ENCODE assay signal across 26 cellular contexts in the genomic region with DNA sequence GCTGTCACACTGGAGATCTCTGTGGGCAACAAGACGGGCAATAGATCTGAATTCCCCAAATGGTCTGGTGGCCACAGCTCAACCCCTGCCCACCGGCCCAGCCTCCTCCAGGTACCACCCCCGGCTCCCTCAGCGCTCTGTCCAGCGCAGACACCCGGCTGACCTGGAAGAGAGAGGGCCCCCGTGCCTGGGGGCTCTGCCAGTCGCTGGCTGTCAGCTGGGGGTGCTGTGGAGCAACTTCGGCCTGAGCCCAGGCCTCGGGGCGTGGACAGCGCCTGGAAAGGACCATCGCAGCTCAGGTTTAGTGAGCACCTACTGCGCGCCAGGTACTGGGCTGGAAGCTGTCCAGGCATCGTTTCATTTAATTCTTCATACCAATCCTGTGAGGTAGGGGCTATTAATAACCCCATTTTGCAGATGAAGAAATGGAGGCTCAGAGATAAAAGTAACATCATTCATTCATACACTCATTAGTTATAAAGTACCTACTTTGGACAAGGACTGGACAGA. TPM values are rescaled to one million over a fixed set of nuclear protein-coding genes. Genes with fewer than 3 reads are reported as not detected.
DNase-seq lines count a peak whose midpoint lies in the region; ATAC-seq and TF ChIP-seq lines count a peak whose summit lies in the region.
"Had no signal": no experiment of that assay in that cellular context is flagged by ENCODE, and none has a peak within 500 bp of the region (broad histone marks: within the 10 kb centered on the region; RNA-seq: fewer than 3 reads in every experiment).

No MANE protein-coding gene starts in this region.

- H3K4me1 ChIP-seq in Panc1 (ENCODE audit: control insufficient read depth, insufficient read depth, low read length): peaks cover 27% of the 10 kb centered on the region

- H3K27me3 Mint-ChIP-seq in endothelial cell (ENCODE audit: unreplicated experiment): peaks cover 8% of the 10 kb centered on the region
- no peaks in the 10 kb centered on the region for H3K27me3 Mint-ChIP-seq in progenitor cell of endocrine pancreas
- H3K27me3 Mint-ChIP-seq: activated naive CD4-positive, alpha-beta T cell treated with anti-CD3 and anti-CD28 coated beads, Interleukin-2, amount 50 U/mL, for 24 hours; CD4-positive, alpha-beta T cell; naive B cell; type B pancreatic cell had no signal

- H3K9me3 Mint-ChIP-seq in endothelial cell (ENCODE audit: unreplicated experiment): no peaks in the 10 kb centered on the region
- no peaks in the 10 kb centered on the region for H3K9me3 Mint-ChIP-seq in progenitor cell of endocrine pancreas (ENCODE audit: low read depth)
- H3K9me3 Mint-ChIP-seq: activated naive CD4-positive, alpha-beta T cell treated with anti-CD3 and anti-CD28 coated beads, Interleukin-2, amount 50 U/mL, for 24 hours; CD4-positive, alpha-beta T cell; naive B cell; type B pancreatic cell had no signal

- H3K9me3 ChIP-seq in Panc1 (ENCODE audit: control insufficient read depth, insufficient read depth, low read depth, low read length): no peaks in the 10 kb centered on the region
- H3K9me3 ChIP-seq: ovary had no signal

- ATAC-seq in Panc1 (no peak), HG02885 (IDR thresholded peaks at IDR 0.05; ENCODE audit: poor library complexity, unreplicated experiment) (no peak)
- ATAC-seq: activated CD4-positive, CD25-positive, alpha-beta regulatory T cell treated with anti-CD3 and anti-CD28 coated beads, Interleukin-2, amount 50 U/mL, for 24 hours; activated CD8-positive, alpha-beta T cell treated with anti-CD3 and anti-CD28 coated beads, Interleukin-2, amount 10 ng/mL, durations not matched to agents 7 days and 5 days; stimulated activated naive CD8-positive, alpha-beta T cell treated with anti-CD3 and anti-CD28 coated beads, Interleukin-15, Interleukin-2, amounts not matched to agents 100 U/mL and 50 U/mL, for 24 hours had no signal

- in situ Hi-C loops in Panc1 (cut with HindIII; ENCODE audit: low pct_unique_long_range_greater_than_20kb, low sequenced_read_pairs): no loop called here

- DNase-seq in H7 (peak; percentile 89), Panc1 (ENCODE audit: low read depth, low spot score) (no peak), endothelial cell (ENCODE audit: low spot score) (no peak), progenitor cell of endocrine pancreas (ENCODE audit: low spot score, unreplicated experiment) (no peak), DMS79 treated with DMSO at 0.1 percent for 48 hours (lab: John Stamatoyannopoulos, UW) (no peak), NCI-H526 treated with DMSO at 0.1 percent for 48 hours (lab: John Stamatoyannopoulos, UW) (no peak), HEK293T (ENCODE audit: extremely low spot score) (no peak)
- DNase-seq: activated CD8-positive, alpha-beta T cell treated with anti-CD3 and anti-CD28 coated beads, Interleukin-2, amount 10 ng/mL, durations not matched to agents 7 days and 5 days; activated T-cell treated with anti-CD3 and anti-CD28 coated beads, Interleukin-2, amount 50 U/mL, for 1 hour; CD4-positive, alpha-beta T cell; DMS153; KBM-7; kidney glomerular epithelial cell; mesenchymal stem cell; MV-4-11; naive B cell; NCI-H1930; NCI-H345; stimulated activated CD4-positive, alpha-beta T cell treated with anti-CD3 and anti-CD28 coated beads, Interleukin-2, amount 100 ng/mL, for 24 hours; stimulated activated naive CD8-positive, alpha-beta T cell treated with anti-CD3 and anti-CD28 coated beads, Interleukin-15, Interleukin-2, amounts not matched to agents 100 U/mL and 50 U/mL, for 24 hours; T1000 had no signal

- TF ChIP-seq CTCF in Panc1 (IDR thresholded peaks at IDR 0.05): no peak; the same call in 1 of the 2 replicates
- TF ChIP-seq CTCF in endothelial cell (IDR thresholded peaks at IDR 0.05; ENCODE audit: unreplicated experiment): no peak
- no peak for TF ChIP-seq CTCF in progenitor cell of endocrine pancreas (IDR thresholded peaks at IDR 0.05; ENCODE audit: unreplicated experiment)

- CTCF ChIA-PET in Panc1 (lab: Charles Lee): no interaction called here
- CTCF ChIA-PET in HEK293T (lab: Yijun Ruan, JAX): no interaction called here

- no peak overlapping the region for H3K27ac ChIP-seq in Panc1 (ENCODE audit: low read length)
- H3K27ac ChIP-seq: ovary had no signal

- H3K27ac Mint-ChIP-seq in endothelial cell (ENCODE audit: unreplicated experiment) (no peak overlapping the region), progenitor cell of endocrine pancreas (peak overlapping the region; percentile 59)
- H3K27ac Mint-ChIP-seq: activated CD8-positive, alpha-beta T cell treated with anti-CD3 and anti-CD28 coated beads, Interleukin-2, amount 10 ng/mL, durations not matched to agents 7 days and 5 days; activated naive CD4-positive, alpha-beta T cell treated with anti-CD3 and anti-CD28 coated beads, Interleukin-2, amount 50 U/mL, for 24 hours; CD4-positive, alpha-beta T cell; type B pancreatic cell had no signal

- peaks cover 2% of the 10 kb centered on the region; the same call in 1 of the 2 replicates for H3K36me3 ChIP-seq in H7 (replicated peaks; ENCODE audit: control insufficient read depth, insufficient read depth, low read length)
- H3K36me3 ChIP-seq in Panc1 (ENCODE audit: control insufficient read depth, insufficient read depth, low read length): 0 out of 2 replicates have a peak, but pooled peaks cover 2% of the 10 kb centered on the region
- H3K36me3 ChIP-seq: ovary had no signal

- H3K36me3 Mint-ChIP-seq in endothelial cell (ENCODE audit: low read depth, unreplicated experiment): peaks cover 19% of the 10 kb centered on the region
- H3K36me3 Mint-ChIP-seq in progenitor cell of endocrine pancreas (ENCODE audit: insufficient read depth): peaks cover 5% of the 10 kb centered on the region
- H3K36me3 Mint-ChIP-seq: activated naive CD4-positive, alpha-beta T cell treated with anti-CD3 and anti-CD28 coated beads, Interleukin-2, amount 50 U/mL, for 24 hours; naive B cell had no signal

- H3K27me3 ChIP-seq in H7 (ENCODE audit: control insufficient read depth, insufficient read depth, low read length) (no peaks in the 10 kb centered on the region), Panc1 (ENCODE audit: control insufficient read depth, insufficient read depth, low read length) (no peaks in the 10 kb centered on the region)
- H3K27me3 ChIP-seq: ovary had no signal

- BruUV-seq in Panc1 (replicated peaks; lab: Mats Ljungman, UMichigan): TSS peak; percentile 32

- H3K4me3 Mint-ChIP-seq in endothelial cell (ENCODE audit: unreplicated experiment): peak overlapping the region; percentile 49
- no peak overlapping the region for H3K4me3 Mint-ChIP-seq in progenitor cell of endocrine pancreas (ENCODE audit: low read depth)
- H3K4me3 Mint-ChIP-seq: activated CD8-positive, alpha-beta T cell treated with anti-CD3 and anti-CD28 coated beads, Interleukin-2, amount 10 ng/mL, durations not matched to agents 7 days and 5 days; activated naive CD4-positive, alpha-beta T cell treated with anti-CD3 and anti-CD28 coated beads, Interleukin-2, amount 50 U/mL, for 24 hours; CD4-positive, alpha-beta T cell; type B pancreatic cell had no signal

- POLR2A ChIA-PET in Panc1 (lab: Charles Lee) (no interaction called here), HEK293T (lab: Yijun Ruan, JAX) (interaction anchor here (1.1 kb wide), 1 partner anchor 63 kb away, joined by 3 read pairs; a partner anchor contains a TSS)

- peaks cover 17% of the 10 kb centered on the region for H3K4me1 Mint-ChIP-seq in endothelial cell (ENCODE audit: unreplicated experiment)
- H3K4me1 Mint-ChIP-seq in progenitor cell of endocrine pancreas (ENCODE audit: low read depth): peaks cover 31% of the 10 kb centered on the region

- intact Hi-C loops in Panc1 (cut with micrococcal nuclease; ENCODE audit: unreplicated experiment): no loop called here

- H3K4me3 ChIP-seq in H7 (ENCODE audit: insufficient read depth, low read depth, low read length) (no peak overlapping the region), Panc1 (ENCODE audit: low read depth in 2 of 2, low read length in 2 of 2) (no peak overlapping the region)
- H3K4me3 ChIP-seq: ovary had no signal

TF ChIP-seq in HEK293T, 16 proteins besides CTCF, POLR2A, EP300 and RAD21:
- TF ChIP-seq FOXA1 (IDR thresholded peaks at IDR 0.05) (no peak), CTBP1 (IDR thresholded peaks at IDR 0.05; ENCODE audit: borderline replicate concordance) (no peak), ZNF384 (IDR thresholded peaks at IDR 0.05) (no peak), NFRKB (IDR thresholded peaks at IDR 0.05) (no peak), L3MBTL2 (conservative IDR thresholded peaks at IDR 0.05) (no peak), FOXM1 (IDR thresholded peaks at IDR 0.05; ENCODE audit: borderline replicate concordance) (no peak)
- TF ChIP-seq, protein P1, sequence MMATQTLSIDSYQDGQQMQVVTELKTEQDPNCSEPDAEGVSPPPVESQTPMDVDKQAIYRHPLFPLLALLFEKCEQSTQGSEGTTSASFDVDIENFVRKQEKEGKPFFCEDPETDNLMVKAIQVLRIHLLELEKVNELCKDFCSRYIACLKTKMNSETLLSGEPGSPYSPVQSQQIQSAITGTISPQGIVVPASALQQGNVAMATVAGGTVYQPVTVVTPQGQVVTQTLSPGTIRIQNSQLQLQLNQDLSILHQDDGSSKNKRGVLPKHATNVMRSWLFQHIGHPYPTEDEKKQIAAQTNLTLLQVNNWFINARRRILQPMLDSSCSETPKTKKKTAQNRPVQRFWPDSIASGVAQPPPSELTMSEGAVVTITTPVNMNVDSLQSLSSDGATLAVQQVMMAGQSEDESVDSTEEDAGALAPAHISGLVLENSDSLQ (IDR thresholded peaks at IDR 0.05): no peak

RNA-seq across cellular contexts. Expression of a gene that starts 51.0 kb away (rescaled TPM):
- total RNA-seq in H7 (2014; rRNA removed; shearing (Covaris generic)): 8.8 and 11.2 TPM in 2 replicates
- total RNA-seq in Panc1 (2021; ENCODE audit: unreplicated experiment) (47.1 TPM), endothelial cell (ENCODE audit: unreplicated experiment) (48.0 TPM), progenitor cell of endocrine pancreas (53.3 and 56.3 TPM in 2 replicates)
- 35.8 TPM for polyA plus RNA-seq in Panc1 (2012; ENCODE audit: insufficient read length)
